Comparison of ENCODE assay signal across 11 cellular contexts in the genomic region with DNA sequence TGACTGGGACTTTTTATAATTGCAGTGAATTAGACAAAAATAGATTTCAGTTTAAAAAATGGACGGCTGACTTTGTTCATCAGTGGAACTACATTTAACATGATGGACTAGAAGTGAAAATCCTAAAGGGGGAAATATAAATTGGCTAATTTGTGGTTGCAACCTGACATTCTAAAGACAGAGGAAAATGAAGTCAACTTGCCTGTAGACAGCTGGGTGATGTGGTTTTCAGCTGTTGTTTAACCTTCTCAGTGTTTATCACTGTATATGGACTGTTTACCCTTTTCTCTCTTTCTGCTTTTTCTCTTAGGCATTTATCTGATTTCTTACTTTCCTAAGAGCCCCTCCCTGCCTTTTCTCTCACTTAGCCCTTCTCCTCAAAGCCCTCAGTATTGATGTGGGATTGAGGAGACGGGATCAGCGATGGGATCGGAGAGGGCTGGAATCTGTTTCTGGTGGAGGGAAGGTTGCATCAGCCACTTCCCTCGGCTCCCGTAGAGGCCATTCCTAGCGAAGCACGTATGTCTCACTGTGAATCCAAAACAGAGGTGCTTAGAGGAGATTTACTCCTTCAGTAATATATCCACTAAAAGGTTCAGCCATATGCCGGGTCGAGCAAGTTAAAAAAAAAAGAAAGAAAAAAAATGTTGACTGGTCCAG.
DNase-seq lines count a peak whose midpoint lies in the region; ATAC-seq and TF ChIP-seq lines count a peak whose summit lies in the region.
"Had no signal": no experiment of that assay in that cellular context is flagged by ENCODE, and none has a peak within 500 bp of the region (broad histone marks: within the 10 kb centered on the region; RNA-seq: fewer than 3 reads in every experiment).

No MANE protein-coding gene starts in this region.

- no peaks in the 10 kb centered on the region for H3K79me2 ChIP-seq in GM23338 (replicated peaks; ENCODE audit: insufficient read depth)

- no peak overlapping the region for H3K4me3 Mint-ChIP-seq in GM23338
- no peak overlapping the region for H3K4me3 Mint-ChIP-seq in activated T-helper 1 cell treated with anti-CD3 and anti-CD28 coated beads, Interleukin-12 subunit alpha, Interleukin-12 subunit beta, Interleukin-2, Interleukin-4 antibody, amounts not matched to agents 30 ng/mL and 10 ng/mL and 1 ng/mL, durations not matched to agents 14 hours and 24 hours and 36 hours

- no peaks in the 10 kb centered on the region for H3K9me3 Mint-ChIP-seq in GM23338
- H3K9me3 Mint-ChIP-seq in activated T-helper 1 cell treated with anti-CD3 and anti-CD28 coated beads, Interleukin-12 subunit alpha, Interleukin-12 subunit beta, Interleukin-2, Interleukin-4 antibody, amounts not matched to agents 30 ng/mL and 10 ng/mL and 1 ng/mL, durations not matched to agents 14 hours and 24 hours and 36 hours, result no peaks in the 10 kb centered on the region
- H3K9me3 Mint-ChIP-seq: naive thymus-derived CD8-positive, alpha-beta T cell had no signal

- no peak overlapping the region for H2BK5ac ChIP-seq in mesenchymal stem cell (ENCODE audit: low read depth, low read length, poor library complexity, severe bottlenecking)

- TF ChIP-seq CTCF in AG04450 (IDR thresholded peaks at IDR 0.05; ENCODE audit: low read depth, low read length) (no peak), GM23338 (conservative IDR thresholded peaks at IDR 0.05; ENCODE audit: low read depth in 2 of 2) (no peak), prostate gland (IDR thresholded peaks at IDR 0.05) (no peak)

- CTCF ChIA-PET in AG04450 (lab: Charles Lee), result interaction anchor here (1.7 kb wide), 1 partner anchor 10 kb away, joined by 4 read pairs; no protein-coding TSS in a partner anchor

- H3K27ac Mint-ChIP-seq in GM23338, result no peak overlapping the region
- peak overlapping the region; percentile 23 for H3K27ac Mint-ChIP-seq in activated T-helper 1 cell treated with anti-CD3 and anti-CD28 coated beads, Interleukin-12 subunit alpha, Interleukin-12 subunit beta, Interleukin-2, Interleukin-4 antibody, amounts not matched to agents 30 ng/mL and 10 ng/mL and 1 ng/mL, durations not matched to agents 14 hours and 24 hours and 36 hours

- peak overlapping the region in 1 of 2 experiments; percentile 18 for H2BK12ac ChIP-seq in mesenchymal stem cell (ENCODE audit: low read length in 2 of 2)

- TF ChIP-seq POLR2A in prostate gland (IDR thresholded peaks at IDR 0.05), result no peak

- intact Hi-C loops in activated T-helper 1 cell treated with anti-CD3 and anti-CD28 coated beads, Interleukin-12 subunit alpha, Interleukin-12 subunit beta, Interleukin-2, Interleukin-4 antibody, amounts not matched to agents 30 ng/mL and 10 ng/mL and 1 ng/mL, durations not matched to agents 14 hours and 24 hours and 36 hours (cut with micrococcal nuclease), result loop anchor here (1.0 to 2.0 kb wide), 4 partner anchors 8 to 139 kb away; no protein-coding TSS in a partner anchor
- intact Hi-C loops in prostate gland (cut with DNase I), result no loop called here

- peaks cover 12% of the 10 kb centered on the region for H3K4me1 Mint-ChIP-seq in GM23338
- peaks cover 35% of the 10 kb centered on the region for H3K4me1 Mint-ChIP-seq in activated T-helper 1 cell treated with anti-CD3 and anti-CD28 coated beads, Interleukin-12 subunit alpha, Interleukin-12 subunit beta, Interleukin-2, Interleukin-4 antibody, amounts not matched to agents 30 ng/mL and 10 ng/mL and 1 ng/mL, durations not matched to agents 14 hours and 24 hours and 36 hours (ENCODE audit: low read depth)

- H3K4me2 ChIP-seq in GM23338 (no peak overlapping the region), mesenchymal stem cell (ENCODE audit: low read length, poor library complexity, severe bottlenecking) (no peak overlapping the region)

- 0 out of 2 replicates have a peak, but pooled peaks cover 3% of the 10 kb centered on the region for H3K9me2 ChIP-seq in GM23338 (ENCODE audit: insufficient read depth)

- no peaks in the 10 kb centered on the region for H3K79me1 ChIP-seq in mesenchymal stem cell (replicated peaks; ENCODE audit: low read length, poor library complexity, severe bottlenecking)

- no peak overlapping the region for H4K91ac ChIP-seq in mesenchymal stem cell (ENCODE audit: low read length)

- no peaks in the 10 kb centered on the region for H3F3A ChIP-seq in GM23338 (replicated peaks; ENCODE audit: low read depth)

- no peaks in the 10 kb centered on the region for H3K36me3 ChIP-seq in GM23338 (ENCODE audit: insufficient read depth)
- H3K36me3 ChIP-seq in mesenchymal stem cell (ENCODE audit: control insufficient read depth in 1 of 2, insufficient read depth in 2 of 2, low read depth in 1 of 2, low read length in 2 of 2), result no peaks in the 10 kb centered on the region
- H3K36me3 ChIP-seq in prostate gland, result no peaks in the 10 kb centered on the region

- H3K4me1 ChIP-seq in GM23338 (ENCODE audit: insufficient read depth) (no peaks in the 10 kb centered on the region), mesenchymal stem cell (ENCODE audit: control insufficient read depth, insufficient read depth, low read depth, low read length) (peaks cover 11% of the 10 kb centered on the region), prostate gland (replicated peaks) (no peaks in the 10 kb centered on the region)

- H3K4me3 ChIP-seq in AG04450 (ENCODE audit: low read depth, low read length), result no peak overlapping the region
- H3K4me3 ChIP-seq in GM23338, result no peak overlapping the region
- H3K4me3 ChIP-seq in mesenchymal stem cell (ENCODE audit: insufficient read depth in 1 of 2, low read depth in 1 of 2, low read length in 2 of 2), result no peak overlapping the region
- H3K4me3 ChIP-seq in prostate gland, result no peak overlapping the region
- H3K4me3 ChIP-seq: body of pancreas had no signal

- no peaks in the 10 kb centered on the region for H3K36me3 Mint-ChIP-seq in GM23338 (ENCODE audit: low read depth)
- no peaks in the 10 kb centered on the region for H3K36me3 Mint-ChIP-seq in activated T-helper 1 cell treated with anti-CD3 and anti-CD28 coated beads, Interleukin-12 subunit alpha, Interleukin-12 subunit beta, Interleukin-2, Interleukin-4 antibody, amounts not matched to agents 30 ng/mL and 10 ng/mL and 1 ng/mL, durations not matched to agents 14 hours and 24 hours and 36 hours (ENCODE audit: low read depth)
- H3K36me3 Mint-ChIP-seq: naive thymus-derived CD8-positive, alpha-beta T cell had no signal

- H2AK5ac ChIP-seq in mesenchymal stem cell (ENCODE audit: low read length, severe bottlenecking), result peak overlapping the region; percentile 49

- ATAC-seq in GM23338, result no peak; the same call in 2 of the 3 replicates
- ATAC-seq: body of pancreas; naive thymus-derived CD8-positive, alpha-beta T cell had no signal

- no peaks in the 10 kb centered on the region for H3K9me3 ChIP-seq in AG04450 (ENCODE audit: control insufficient read depth, insufficient read depth, low read length)
- H3K9me3 ChIP-seq in mesenchymal stem cell (ENCODE audit: control insufficient read depth, low read length), result no peaks in the 10 kb centered on the region
- no peaks in the 10 kb centered on the region for H3K9me3 ChIP-seq in prostate gland
- H3K9me3 ChIP-seq: body of pancreas had no signal

- peak overlapping the region; percentile 39 for H2BK120ac ChIP-seq in mesenchymal stem cell (ENCODE audit: low read depth, low read length)

- peak overlapping the region; percentile 71 to 80 for H3K18ac ChIP-seq in mesenchymal stem cell (ENCODE audit: low read depth in 1 of 2, low read length in 2 of 2)

- H3K27me3 ChIP-seq in AG04450 (ENCODE audit: control insufficient read depth, insufficient read depth, low read length) (no peaks in the 10 kb centered on the region), GM23338 (ENCODE audit: insufficient read depth) (no peaks in the 10 kb centered on the region), mesenchymal stem cell (ENCODE audit: control insufficient read depth in 1 of 2, insufficient read depth in 1 of 2, low read length in 2 of 2) (no peaks in the 10 kb centered on the region), prostate gland (replicated peaks; ENCODE audit: insufficient read depth) (no peaks in the 10 kb centered on the region)
- H3K27me3 ChIP-seq: body of pancreas had no signal

- H3K27ac ChIP-seq in AG04450 (ENCODE audit: low read depth, low read length) (peak overlapping the region; percentile 58), GM23338 (ENCODE audit: low read depth) (no peak overlapping the region), mesenchymal stem cell (ENCODE audit: low read length, poor library complexity, severe bottlenecking) (no peak overlapping the region), prostate gland (no peak overlapping the region)
- H3K27ac ChIP-seq: body of pancreas had no signal

- H2BK15ac ChIP-seq in mesenchymal stem cell (ENCODE audit: low read depth, poor library complexity, severe bottlenecking), result no peak overlapping the region

- no peak overlapping the region for H3K23ac ChIP-seq in mesenchymal stem cell (ENCODE audit: low read length in 2 of 2)

- WGBS in mesenchymal stem cell, result 13% methylated on average over 5 of the region's 10 CpGs
- 96% methylated on average over 10 of the region's 10 CpGs for WGBS in prostate gland

- POLR2A ChIA-PET in AG04450 (lab: Yijun Ruan, JAX), result interaction anchor here (0.6 to 1.3 kb wide), 6 partner anchors 11 to 1918 kb away, joined by 3 to 8 read pairs (median 4); a partner anchor contains a TSS

- no peak overlapping the region for H3K4ac ChIP-seq in mesenchymal stem cell (ENCODE audit: low read depth in 1 of 2, low read length in 2 of 2)

- no peaks in the 10 kb centered on the region for H4K20me1 ChIP-seq in GM23338 (replicated peaks; ENCODE audit: insufficient read depth)

- H2AFZ ChIP-seq in GM23338, result peak overlapping the region; percentile 92
- H2AFZ ChIP-seq in mesenchymal stem cell (ENCODE audit: low read depth, low read length), result no peak overlapping the region

- DNase-seq in AG04450 (ENCODE audit: low read depth, low spot score), result no peak
- no peak for DNase-seq in GM23338 (ENCODE audit: low spot score)
- DNase-seq in activated T-helper 1 cell treated with anti-CD3 and anti-CD28 coated beads, Interleukin-12 subunit alpha, Interleukin-12 subunit beta, Interleukin-2, Interleukin-4 antibody, amounts not matched to agents 30 ng/mL and 10 ng/mL and 1 ng/mL, durations not matched to agents 14 hours and 24 hours and 36 hours (ENCODE audit: low spot score), result no peak
- DNase-seq in mesenchymal stem cell, result peak; percentile 92
- DNase-seq in NCI-H446 (lab: John Stamatoyannopoulos, UW), result no peak
- no peak for DNase-seq in prostate gland (ENCODE audit: low spot score)
- DNase-seq in NCI-H1048 (lab: John Stamatoyannopoulos, UW), result no peak
- no peak for DNase-seq in effector CD8-positive, alpha-beta T cell (lab: John Stamatoyannopoulos, UW)
- DNase-seq: body of pancreas; naive thymus-derived CD8-positive, alpha-beta T cell; NCI-H1694 treated with DMSO at 0.1 percent for 48 hours had no signal

- H3K9ac ChIP-seq in mesenchymal stem cell (ENCODE audit: low read length), result no peak overlapping the region

- H3K27me3 Mint-ChIP-seq in GM23338 (ENCODE audit: insufficient read depth, low read depth, poor library complexity), result peaks cover 7% of the 10 kb centered on the region
- H3K27me3 Mint-ChIP-seq in activated T-helper 1 cell treated with anti-CD3 and anti-CD28 coated beads, Interleukin-12 subunit alpha, Interleukin-12 subunit beta, Interleukin-2, Interleukin-4 antibody, amounts not matched to agents 30 ng/mL and 10 ng/mL and 1 ng/mL, durations not matched to agents 14 hours and 24 hours and 36 hours (ENCODE audit: insufficient read depth), result no peaks in the 10 kb centered on the region
- H3K27me3 Mint-ChIP-seq: naive thymus-derived CD8-positive, alpha-beta T cell had no signal

- H4K8ac ChIP-seq in mesenchymal stem cell (ENCODE audit: low read length), result peak overlapping the region; percentile 41

- no peak overlapping the region for H3K14ac ChIP-seq in mesenchymal stem cell (ENCODE audit: low read length in 2 of 2)
